In the genomic region with DNA sequence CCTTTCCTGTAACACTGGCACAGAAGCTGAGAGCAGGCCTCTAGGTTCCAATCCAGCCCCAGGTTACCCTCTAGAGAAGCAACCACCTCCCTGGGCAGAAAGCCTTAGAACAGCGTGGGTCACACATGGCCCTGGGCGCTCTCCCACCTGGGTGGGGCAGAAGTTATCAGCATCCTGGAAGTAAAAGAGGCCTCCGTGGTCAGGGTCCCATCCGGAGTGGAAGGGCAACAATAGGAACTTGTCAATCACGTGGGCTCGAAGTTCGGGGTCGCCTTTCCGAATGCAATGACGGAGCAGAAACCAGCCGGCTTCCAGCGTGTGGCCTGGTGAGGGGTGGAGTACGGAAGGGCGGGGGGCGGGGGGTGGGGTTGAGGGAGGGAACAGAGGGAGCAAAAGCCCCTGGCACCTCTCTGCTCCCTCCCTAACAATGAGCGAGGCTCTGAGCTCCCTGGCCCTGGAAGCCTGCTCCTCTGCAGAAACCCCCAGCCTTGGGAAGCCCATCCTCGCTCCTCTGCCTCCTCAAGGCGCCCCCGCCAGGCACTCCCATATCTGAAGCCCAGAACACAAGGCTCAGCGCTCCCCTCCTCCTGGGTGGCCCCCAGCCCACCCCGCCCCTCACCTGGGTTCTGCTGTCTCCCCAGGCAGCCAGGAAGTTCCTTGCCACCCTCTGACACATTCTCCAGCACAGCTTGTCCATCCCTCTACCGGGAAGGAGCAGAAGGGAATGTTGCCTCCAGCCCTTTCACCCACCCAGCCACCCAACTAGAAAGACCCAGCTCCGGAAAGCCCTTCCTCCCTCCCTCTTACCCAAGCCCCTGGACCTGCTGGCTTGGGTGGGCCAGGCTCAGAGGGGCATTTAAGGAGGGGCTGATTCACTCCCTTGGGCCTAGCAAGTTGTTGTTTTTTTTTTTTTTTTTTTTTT, we compare ENCODE assay signal across 1 cellular context.
TF ChIP-seq lines count a peak whose summit lies in the region.

No MANE protein-coding gene starts in this region.

TF ChIP-seq in GM23338, 12 proteins besides CTCF, POLR2A, EP300 and RAD21:
- TF ChIP-seq, protein P1, sequence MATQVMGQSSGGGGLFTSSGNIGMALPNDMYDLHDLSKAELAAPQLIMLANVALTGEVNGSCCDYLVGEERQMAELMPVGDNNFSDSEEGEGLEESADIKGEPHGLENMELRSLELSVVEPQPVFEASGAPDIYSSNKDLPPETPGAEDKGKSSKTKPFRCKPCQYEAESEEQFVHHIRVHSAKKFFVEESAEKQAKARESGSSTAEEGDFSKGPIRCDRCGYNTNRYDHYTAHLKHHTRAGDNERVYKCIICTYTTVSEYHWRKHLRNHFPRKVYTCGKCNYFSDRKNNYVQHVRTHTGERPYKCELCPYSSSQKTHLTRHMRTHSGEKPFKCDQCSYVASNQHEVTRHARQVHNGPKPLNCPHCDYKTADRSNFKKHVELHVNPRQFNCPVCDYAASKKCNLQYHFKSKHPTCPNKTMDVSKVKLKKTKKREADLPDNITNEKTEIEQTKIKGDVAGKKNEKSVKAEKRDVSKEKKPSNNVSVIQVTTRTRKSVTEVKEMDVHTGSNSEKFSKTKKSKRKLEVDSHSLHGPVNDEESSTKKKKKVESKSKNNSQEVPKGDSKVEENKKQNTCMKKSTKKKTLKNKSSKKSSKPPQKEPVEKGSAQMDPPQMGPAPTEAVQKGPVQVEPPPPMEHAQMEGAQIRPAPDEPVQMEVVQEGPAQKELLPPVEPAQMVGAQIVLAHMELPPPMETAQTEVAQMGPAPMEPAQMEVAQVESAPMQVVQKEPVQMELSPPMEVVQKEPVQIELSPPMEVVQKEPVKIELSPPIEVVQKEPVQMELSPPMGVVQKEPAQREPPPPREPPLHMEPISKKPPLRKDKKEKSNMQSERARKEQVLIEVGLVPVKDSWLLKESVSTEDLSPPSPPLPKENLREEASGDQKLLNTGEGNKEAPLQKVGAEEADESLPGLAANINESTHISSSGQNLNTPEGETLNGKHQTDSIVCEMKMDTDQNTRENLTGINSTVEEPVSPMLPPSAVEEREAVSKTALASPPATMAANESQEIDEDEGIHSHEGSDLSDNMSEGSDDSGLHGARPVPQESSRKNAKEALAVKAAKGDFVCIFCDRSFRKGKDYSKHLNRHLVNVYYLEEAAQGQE (IDR thresholded peaks at IDR 0.05; ENCODE audit: unreplicated experiment): no peak
- TF ChIP-seq POLR2AphosphoS5 (IDR thresholded peaks at IDR 0.05; ENCODE audit: low read depth) (no peak), EZH2 (IDR thresholded peaks at IDR 0.05; ENCODE audit: low read depth, unreplicated experiment) (no peak), CREB1 (CRISPR knock-in tag; IDR thresholded peaks at IDR 0.05; ENCODE audit: low read depth) (no peak), ZNF114 (CRISPR knock-in tag; IDR thresholded peaks at IDR 0.05) (no peak), ETS1 (IDR thresholded peaks at IDR 0.05) (no peak), JUNB (IDR thresholded peaks at IDR 0.05; ENCODE audit: unreplicated experiment) (no peak), STAT1 (IDR thresholded peaks at IDR 0.05; ENCODE audit: unreplicated experiment) (no peak), EZH2phosphoT487 (IDR thresholded peaks at IDR 0.05; ENCODE audit: unreplicated experiment) (no peak), ZNF331 (CRISPR knock-in tag; IDR thresholded peaks at IDR 0.05; ENCODE audit: low read depth) (no peak), NANOG (IDR thresholded peaks at IDR 0.05; ENCODE audit: borderline replicate concordance) (no peak)
- TF ChIP-seq, protein P2, sequence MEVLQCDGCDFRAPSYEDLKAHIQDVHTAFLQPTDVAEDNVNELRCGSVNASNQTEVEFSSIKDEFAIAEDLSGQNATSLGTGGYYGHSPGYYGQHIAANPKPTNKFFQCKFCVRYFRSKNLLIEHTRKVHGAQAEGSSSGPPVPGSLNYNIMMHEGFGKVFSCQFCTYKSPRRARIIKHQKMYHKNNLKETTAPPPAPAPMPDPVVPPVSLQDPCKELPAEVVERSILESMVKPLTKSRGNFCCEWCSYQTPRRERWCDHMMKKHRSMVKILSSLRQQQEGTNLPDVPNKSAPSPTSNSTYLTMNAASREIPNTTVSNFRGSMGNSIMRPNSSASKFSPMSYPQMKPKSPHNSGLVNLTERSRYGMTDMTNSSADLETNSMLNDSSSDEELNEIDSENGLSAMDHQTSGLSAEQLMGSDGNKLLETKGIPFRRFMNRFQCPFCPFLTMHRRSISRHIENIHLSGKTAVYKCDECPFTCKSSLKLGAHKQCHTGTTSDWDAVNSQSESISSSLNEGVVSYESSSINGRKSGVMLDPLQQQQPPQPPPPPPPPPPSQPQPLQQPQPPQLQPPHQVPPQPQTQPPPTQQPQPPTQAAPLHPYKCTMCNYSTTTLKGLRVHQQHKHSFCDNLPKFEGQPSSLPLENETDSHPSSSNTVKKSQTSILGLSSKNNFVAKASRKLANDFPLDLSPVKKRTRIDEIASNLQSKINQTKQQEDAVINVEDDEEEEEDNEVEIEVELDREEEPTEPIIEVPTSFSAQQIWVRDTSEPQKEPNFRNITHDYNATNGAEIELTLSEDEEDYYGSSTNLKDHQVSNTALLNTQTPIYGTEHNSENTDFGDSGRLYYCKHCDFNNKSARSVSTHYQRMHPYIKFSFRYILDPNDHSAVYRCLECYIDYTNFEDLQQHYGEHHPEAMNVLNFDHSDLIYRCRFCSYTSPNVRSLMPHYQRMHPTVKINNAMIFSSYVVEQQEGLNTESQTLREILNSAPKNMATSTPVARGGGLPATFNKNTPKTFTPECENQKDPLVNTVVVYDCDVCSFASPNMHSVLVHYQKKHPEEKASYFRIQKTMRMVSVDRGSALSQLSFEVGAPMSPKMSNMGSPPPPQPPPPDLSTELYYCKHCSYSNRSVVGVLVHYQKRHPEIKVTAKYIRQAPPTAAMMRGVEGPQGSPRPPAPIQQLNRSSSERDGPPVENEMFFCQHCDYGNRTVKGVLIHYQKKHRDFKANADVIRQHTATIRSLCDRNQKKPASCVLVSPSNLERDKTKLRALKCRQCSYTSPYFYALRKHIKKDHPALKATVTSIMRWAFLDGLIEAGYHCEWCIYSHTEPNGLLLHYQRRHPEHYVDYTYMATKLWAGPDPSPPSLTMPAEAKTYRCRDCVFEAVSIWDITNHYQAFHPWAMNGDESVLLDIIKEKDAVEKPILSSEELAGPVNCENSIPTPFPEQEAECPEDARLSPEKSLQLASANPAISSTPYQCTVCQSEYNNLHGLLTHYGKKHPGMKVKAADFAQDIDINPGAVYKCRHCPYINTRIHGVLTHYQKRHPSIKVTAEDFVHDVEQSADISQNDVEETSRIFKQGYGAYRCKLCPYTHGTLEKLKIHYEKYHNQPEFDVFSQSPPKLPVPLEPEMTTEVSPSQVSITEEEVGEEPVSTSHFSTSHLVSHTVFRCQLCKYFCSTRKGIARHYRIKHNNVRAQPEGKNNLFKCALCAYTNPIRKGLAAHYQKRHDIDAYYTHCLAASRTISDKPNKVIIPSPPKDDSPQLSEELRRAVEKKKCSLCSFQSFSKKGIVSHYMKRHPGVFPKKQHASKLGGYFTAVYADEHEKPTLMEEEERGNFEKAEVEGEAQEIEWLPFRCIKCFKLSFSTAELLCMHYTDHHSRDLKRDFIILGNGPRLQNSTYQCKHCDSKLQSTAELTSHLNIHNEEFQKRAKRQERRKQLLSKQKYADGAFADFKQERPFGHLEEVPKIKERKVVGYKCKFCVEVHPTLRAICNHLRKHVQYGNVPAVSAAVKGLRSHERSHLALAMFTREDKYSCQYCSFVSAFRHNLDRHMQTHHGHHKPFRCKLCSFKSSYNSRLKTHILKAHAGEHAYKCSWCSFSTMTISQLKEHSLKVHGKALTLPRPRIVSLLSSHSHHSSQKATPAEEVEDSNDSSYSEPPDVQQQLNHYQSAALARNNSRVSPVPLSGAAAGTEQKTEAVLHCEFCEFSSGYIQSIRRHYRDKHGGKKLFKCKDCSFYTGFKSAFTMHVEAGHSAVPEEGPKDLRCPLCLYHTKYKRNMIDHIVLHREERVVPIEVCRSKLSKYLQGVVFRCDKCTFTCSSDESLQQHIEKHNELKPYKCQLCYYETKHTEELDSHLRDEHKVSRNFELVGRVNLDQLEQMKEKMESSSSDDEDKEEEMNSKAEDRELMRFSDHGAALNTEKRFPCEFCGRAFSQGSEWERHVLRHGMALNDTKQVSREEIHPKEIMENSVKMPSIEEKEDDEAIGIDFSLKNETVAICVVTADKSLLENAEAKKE (CRISPR knock-in tag; IDR thresholded peaks at IDR 0.05): no peak
